1 cellular context compared by ENCODE assay signal in genomic region chrX:130171446-130172126, GRCh38.
TF ChIP-seq lines count a peak whose summit lies in the region.

RAB33A (plus strand) TSS chrX:130171962; CDS start chrX:130172063, 101 bp downstream.

TF ChIP-seq in WTC11, 78 proteins besides CTCF, POLR2A, EP300 and RAD21 (continued from another document):
- no peak for TF ChIP-seq ZBTB43 (CRISPR knock-in tag; IDR thresholded peaks at IDR 0.05)
- TF ChIP-seq ATF3 (CRISPR knock-in tag; conservative IDR thresholded peaks at IDR 0.05): no peak
- TF ChIP-seq AFF4 (CRISPR knock-in tag; IDR thresholded peaks at IDR 0.05; ENCODE audit: borderline replicate concordance): no peak
- peak; percentile 20; the same call in 1 of the 2 replicates for TF ChIP-seq MAX (CRISPR knock-in tag; IDR thresholded peaks at IDR 0.05)
TF ChIP-seq in WTC11: peak in this region for 3.
